ENCODE assay signal across 8 cellular contexts in the genomic region with DNA sequence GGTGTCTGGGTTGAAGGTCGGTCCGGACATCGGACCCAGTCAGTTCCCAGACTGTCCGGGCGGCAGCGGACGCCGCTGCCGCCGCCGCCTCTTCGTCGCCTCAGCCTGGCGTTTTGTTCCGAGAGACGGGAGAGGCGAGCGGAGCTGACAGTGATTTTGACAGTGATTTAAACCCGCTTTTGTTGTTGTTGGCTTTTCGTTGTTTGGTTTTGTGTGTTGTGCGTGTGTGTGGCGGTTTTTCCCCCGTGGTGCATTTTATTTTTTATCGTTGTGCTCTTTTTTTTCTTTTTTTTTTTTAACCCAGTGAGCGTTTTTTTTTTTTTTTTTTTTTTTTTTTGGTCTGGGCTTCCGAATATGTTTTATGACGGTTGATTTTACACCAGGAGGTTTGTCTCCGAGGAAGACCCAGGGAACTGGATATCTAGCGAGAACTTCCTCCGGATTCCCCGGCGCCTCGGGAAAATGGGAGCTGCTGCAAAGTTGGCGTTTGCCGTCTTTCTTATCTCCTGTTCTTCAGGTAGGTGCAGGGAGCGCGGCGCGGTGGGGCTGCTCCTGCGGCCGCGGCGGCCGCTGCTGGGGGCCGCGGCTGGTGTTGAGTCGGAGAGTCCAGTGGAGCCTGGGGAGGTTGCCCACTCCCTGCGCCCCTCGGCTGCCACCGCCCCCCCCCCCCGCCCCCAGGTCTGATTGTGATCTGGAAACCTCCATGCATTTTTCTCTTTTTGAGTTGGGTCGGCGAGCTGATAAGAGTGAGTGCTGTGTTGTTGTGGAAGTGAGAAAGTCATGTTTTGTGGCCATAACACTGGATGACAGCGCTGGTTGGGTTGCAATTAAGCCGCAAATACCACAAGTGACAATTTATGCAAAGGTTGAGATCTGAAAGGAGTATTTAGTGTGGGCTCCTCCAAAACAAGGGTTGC. TPM values are rescaled to one million over a fixed set of nuclear protein-coding genes. Genes with fewer than 3 reads are reported as not detected.
A peak's percentile ranks its signal among the peaks of the same experiment; 100 is the strongest.
DNase-seq lines count a peak whose midpoint lies in the region; ATAC-seq and TF ChIP-seq lines count a peak whose summit lies in the region.

Gene ACVR2A, plus strand, starts transcription at position 339 of the 917 bp plus-strand sequence. Its CDS starts 124 bp downstream, at position 463.

- peaks cover 29% of the 10 kb centered on the region for H3K4me1 Mint-ChIP-seq in progenitor cell of endocrine pancreas (ENCODE audit: low read depth)

- TF ChIP-seq POLR2A in adrenal gland (IDR thresholded peaks at IDR 0.05), result peak in 1 of 2 donors; percentile 3

- intact Hi-C loops in adrenal gland (cut with DNase I), result loop anchor here in 1 of 2 donors (10.0 kb wide), 1 partner anchor 50 kb away; no protein-coding TSS in a partner anchor

- H3K4me3 ChIP-seq in SK-N-MC (peak within 1 kb of the TSS; percentile 95), adrenal gland (peak within 1 kb of the TSS; percentile 37 to 93 (median 54)), right atrium auricular region (peak within 1 kb of the TSS; percentile 78 to 82)

- H3K9me3 Mint-ChIP-seq in progenitor cell of endocrine pancreas (ENCODE audit: low read depth), result peaks cover 1% of the 10 kb centered on the region

- H3K9ac ChIP-seq in SK-N-MC (ENCODE audit: insufficient read length), result peak within 1 kb of the TSS; percentile 95

- DNase-seq in DMS153 (lab: John Stamatoyannopoulos, UW) (peak; percentile 37), HS-27A (ENCODE audit: low read depth) (peak; percentile 14), SK-N-MC (ENCODE audit: low read depth, low spot score) (no peak), adrenal gland (peak; percentile 20 to 64 (median 42)), right atrium auricular region (ENCODE audit: low spot score) (no peak), progenitor cell of endocrine pancreas (ENCODE audit: low spot score, unreplicated experiment) (peak; percentile 33), NCI-H187 treated with DMSO at 0.1 percent for 48 hours (lab: John Stamatoyannopoulos, UW) (no peak)

- H3K9me3 ChIP-seq in SK-N-MC (ENCODE audit: low read depth, low read length), result no peaks in the 10 kb centered on the region
- H3K9me3 ChIP-seq in adrenal gland (replicated peaks in 1 of 3), result no peaks in the 10 kb centered on the region
- no peaks in the 10 kb centered on the region for H3K9me3 ChIP-seq in right atrium auricular region

- H3K27me3 Mint-ChIP-seq in progenitor cell of endocrine pancreas, result peaks cover 3% of the 10 kb centered on the region

- TF ChIP-seq CTCF in adrenal gland (IDR thresholded peaks at IDR 0.05) (no peak), right atrium auricular region (IDR thresholded peaks at IDR 0.05) (no peak), progenitor cell of endocrine pancreas (IDR thresholded peaks at IDR 0.05; ENCODE audit: unreplicated experiment) (no peak)

- peaks cover under 1% of the 10 kb centered on the region for H3K36me3 Mint-ChIP-seq in progenitor cell of endocrine pancreas (ENCODE audit: insufficient read depth)

- ATAC-seq in GM21390 (IDR thresholded peaks at IDR 0.05; ENCODE audit: unreplicated experiment), result peak; percentile 53

- WGBS in adrenal gland, 4 donors, result 0% methylated on average over 32 to 54 of the region's 55 CpGs

- H3K36me3 ChIP-seq in SK-N-MC (ENCODE audit: insufficient read depth, low read length) (no peaks in the 10 kb centered on the region), adrenal gland (replicated peaks in 1 of 2) (no peaks in the 10 kb centered on the region), right atrium auricular region (no peaks in the 10 kb centered on the region)

- peak within 1 kb of the TSS; percentile 99 for H3K4me3 Mint-ChIP-seq in progenitor cell of endocrine pancreas (ENCODE audit: low read depth)

- H3K4me1 ChIP-seq in adrenal gland (replicated peaks in 1 of 2) (peaks cover 5 to 29% of the 10 kb centered on the region in 2 donors), right atrium auricular region (peaks cover 0 to 21% of the 10 kb centered on the region in 2 donors)

- peak within 1 kb of the TSS; percentile 99 for H3K27ac Mint-ChIP-seq in progenitor cell of endocrine pancreas

- H3K27me3 ChIP-seq in adrenal gland, result no peaks in the 10 kb centered on the region
- no peaks in the 10 kb centered on the region for H3K27me3 ChIP-seq in right atrium auricular region

- H3K27ac ChIP-seq in SK-N-MC (peak within 1 kb of the TSS; percentile 73), adrenal gland (peak within 1 kb of the TSS; percentile 2 to 98 (median 96)), right atrium auricular region (peak within 1 kb of the TSS; percentile 96 to 97)

RNA-seq across cellular contexts. Expression of gene ACVR2A, which starts in this region (rescaled TPM):
- total RNA-seq in adrenal gland (10 to 100 TPM in 4 of 8 donors, 1 to 10 TPM in 4; 6.5 to 28.1 (median 9.3) TPM), right atrium auricular region (1 to 10 TPM; 7.9 to 9.7 TPM), progenitor cell of endocrine pancreas (40.5 and 44.1 TPM in 2 replicates)
- 1 to 10 TPM; 4.7 to 8.8 (median 6.9) TPM for polyA plus RNA-seq in adrenal gland

Comparison
In these comparisons a context has a peak if more than half of its experiments do, and no peak if none do; other contexts are left out.
1. DNase-seq: peak in DMS153 (single experiment), HS-27A (single experiment), adrenal gland (7 of 7) and progenitor cell of endocrine pancreas (single experiment); none in SK-N-MC (single experiment), right atrium auricular region (single experiment) and NCI-H187 treated with DMSO at 0.1 percent for 48 hours (single experiment).
2. Peak in every context shown above with its lines, with median percentiles within 50 percentile points of each other: H3K27ac ChIP-seq and H3K4me3 ChIP-seq.